ENCODE assay signal across 2 cellular contexts in genomic region chr6:3176562-3177355, GRCh38.
TF ChIP-seq lines count a peak whose summit lies in the region.

No MANE protein-coding gene starts in this region.

TF ChIP-seq in HCT116, 20 proteins besides CTCF, POLR2A, EP300 and RAD21:
- peak; percentile 72 for TF ChIP-seq CEBPB (IDR thresholded peaks at IDR 0.05; ENCODE audit: low read depth)
- TF ChIP-seq TCF7L2 (IDR thresholded peaks at IDR 0.05; ENCODE audit: borderline replicate concordance, extremely low read depth, insufficient read depth, insufficient read length): no peak
- TF ChIP-seq CBX3 (IDR thresholded peaks at IDR 0.05; ENCODE audit: low read depth): no peak
- TF ChIP-seq FOSL1 (IDR thresholded peaks at IDR 0.05; ENCODE audit: low read depth): 0 out of 2 replicates have a peak, but pooled peaks have one; percentile 58
- peak; percentile 67; the same call in 1 of the 2 replicates for TF ChIP-seq ATF3 (IDR thresholded peaks at IDR 0.05)
- peak; percentile 53 for TF ChIP-seq JUND (IDR thresholded peaks at IDR 0.05)
- TF ChIP-seq YY1 (IDR thresholded peaks at IDR 0.05; ENCODE audit: extremely low read depth, insufficient replicate concordance, low read depth, low read length): no peak

TF ChIP-seq in GM12878, 131 proteins besides CTCF, POLR2A, EP300 and RAD21:
- TF ChIP-seq E2F8 (IDR thresholded peaks at IDR 0.05; ENCODE audit: low read depth, partially characterized antibody) (no peak), ATF3 (IDR thresholded peaks at IDR 0.05; ENCODE audit: borderline replicate concordance, extremely low read depth, low read depth, low read length) (no peak), SUPT20H (IDR thresholded peaks at IDR 0.05; ENCODE audit: borderline replicate concordance, control insufficient read depth, low read depth, low read length) (no peak), NR2C1 (IDR thresholded peaks at IDR 0.05) (no peak), ETV6 (conservative IDR thresholded peaks at IDR 0.05 in 1 of 2, IDR thresholded peaks at IDR 0.05 in 1 of 2; ENCODE audit: borderline replicate concordance in 1 of 2, low read depth in 1 of 2) (no peak), NBN (IDR thresholded peaks at IDR 0.05) (no peak), TCF12 (IDR thresholded peaks at IDR 0.05; ENCODE audit: low read depth, low read length) (no peak)
